In genomic region chr12:117048585-117048904, GRCh38 we compare ENCODE assay signal across 1 cellular context.
TF ChIP-seq lines count a peak whose summit lies in the region.

No MANE protein-coding gene starts in this region.

TF ChIP-seq in endothelial cell of umbilical vein, 7 proteins besides CTCF, POLR2A, EP300 and RAD21:
- TF ChIP-seq MAX (IDR thresholded peaks at IDR 0.05; ENCODE audit: insufficient read depth, insufficient read length) (no peak), FOS (IDR thresholded peaks at IDR 0.05; ENCODE audit: borderline replicate concordance, insufficient read depth, low read length) (no peak), EZH2 (IDR thresholded peaks at IDR 0.05; ENCODE audit: borderline replicate concordance, low read depth, low read length, severe bottlenecking) (no peak), MYC (IDR thresholded peaks at IDR 0.05; ENCODE audit: low read depth, low read length) (no peak), GATA2 (IDR thresholded peaks at IDR 0.05; ENCODE audit: insufficient read depth, insufficient read length, low read depth, low read length) (no peak), JUN (IDR thresholded peaks at IDR 0.05; ENCODE audit: borderline replicate concordance, insufficient read depth, insufficient read length, low read depth) (no peak), POLR2AphosphoS5 (IDR thresholded peaks at IDR 0.05; ENCODE audit: insufficient read depth, low read depth, low read length) (no peak)
